In the genomic region with DNA sequence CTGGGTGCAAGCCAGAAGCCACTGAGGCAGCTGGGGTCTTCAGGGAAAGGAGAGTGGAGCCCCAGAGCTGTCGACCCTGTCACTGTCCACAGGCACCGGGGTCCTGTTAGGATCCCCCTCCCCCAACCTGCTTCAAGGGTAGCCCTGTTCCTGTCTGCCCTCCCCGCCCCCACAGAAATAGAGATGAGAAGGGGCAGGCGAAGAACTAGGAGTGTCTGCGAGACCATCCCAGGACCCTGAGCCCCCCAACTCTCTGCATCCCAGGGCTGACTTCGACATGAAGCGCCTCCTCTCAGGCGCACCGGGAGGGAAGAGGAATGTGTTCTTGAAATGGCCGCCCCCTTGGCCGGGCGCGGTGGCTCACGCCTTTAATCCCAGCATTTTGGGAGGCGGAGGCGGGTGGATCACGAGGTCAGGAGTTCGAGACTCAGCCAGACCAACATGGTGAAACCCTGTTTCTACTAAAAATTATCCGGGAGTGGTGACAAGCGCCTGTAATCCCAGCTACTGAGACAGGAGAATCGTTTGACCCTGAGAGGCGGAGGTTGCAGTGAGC, we compare ENCODE assay signal across 8 cellular contexts. TPM values are rescaled to one million over a fixed set of nuclear protein-coding genes. Genes with fewer than 3 reads are reported as not detected.
DNase-seq lines count a peak whose midpoint lies in the region; ATAC-seq and TF ChIP-seq lines count a peak whose summit lies in the region.

No MANE protein-coding gene starts in this region.

- peak overlapping the region; percentile 90 to 92 for H3K27ac ChIP-seq in prostate gland

- POLR2A ChIA-PET in activated CD4-positive, alpha-beta memory T cell treated with anti-CD3 and anti-CD28 coated beads for 36 hours (lab: Charles Lee): no interaction called here

- no peak overlapping the region for H3K27ac Mint-ChIP-seq in activated CD4-positive, alpha-beta memory T cell treated with anti-CD3 and anti-CD28 coated beads for 36 hours

- DNase-seq in GM06990 (ENCODE audit: extremely low read depth, insufficient read length): no peak
- DNase-seq in activated CD4-positive, alpha-beta memory T cell treated with anti-CD3 and anti-CD28 coated beads for 36 hours: no peak
- no peak for DNase-seq in Right ventricle myocardium superior
- DNase-seq in prostate gland (ENCODE audit: low spot score): no peak
- no peak for DNase-seq in COR-L47 (lab: John Stamatoyannopoulos, UW)
- DNase-seq in hippocampal formation (lab: John Stamatoyannopoulos, UW): no peak
- no peak for DNase-seq in NCI-H1092 treated with DMSO at 0.1 percent for 48 hours (lab: John Stamatoyannopoulos, UW)

- CTCF ChIA-PET in activated CD4-positive, alpha-beta memory T cell treated with anti-CD3 and anti-CD28 coated beads for 36 hours (lab: Charles Lee): interaction anchor here (1.4 kb wide), 1 partner anchor 98 kb away, joined by 3 read pairs; no protein-coding TSS in a partner anchor

- no peaks in the 10 kb centered on the region for H3K27me3 Mint-ChIP-seq in activated CD4-positive, alpha-beta memory T cell treated with anti-CD3 and anti-CD28 coated beads for 36 hours

- peaks cover 12% of the 10 kb centered on the region for H3K4me1 Mint-ChIP-seq in activated CD4-positive, alpha-beta memory T cell treated with anti-CD3 and anti-CD28 coated beads for 36 hours (ENCODE audit: low read depth)

- peaks cover 2% of the 10 kb centered on the region for H3K4me1 ChIP-seq in prostate gland (replicated peaks)

- no peaks in the 10 kb centered on the region for H3K9me3 Mint-ChIP-seq in activated CD4-positive, alpha-beta memory T cell treated with anti-CD3 and anti-CD28 coated beads for 36 hours

- TF ChIP-seq CTCF in GM06990 (IDR thresholded peaks at IDR 0.05; ENCODE audit: insufficient read depth, low read length, poor library complexity, severe bottlenecking) (no peak), prostate gland (IDR thresholded peaks at IDR 0.05) (no peak)

- H3K36me3 ChIP-seq in GM06990 (ENCODE audit: control insufficient read depth, insufficient read depth, low read length) (no peaks in the 10 kb centered on the region), prostate gland (no peaks in the 10 kb centered on the region)

- peaks cover 3% of the 10 kb centered on the region for H3K36me3 Mint-ChIP-seq in activated CD4-positive, alpha-beta memory T cell treated with anti-CD3 and anti-CD28 coated beads for 36 hours

- ATAC-seq in HG02759 (IDR thresholded peaks at IDR 0.05; ENCODE audit: unreplicated experiment) (peak; percentile 14), Right ventricle myocardium superior (ENCODE audit: poor library complexity) (peak; percentile 41)

- WGBS in prostate gland: 17% methylated on average over 22 of the region's 22 CpGs

- intact Hi-C loops in activated CD4-positive, alpha-beta memory T cell treated with anti-CD3 and anti-CD28 coated beads for 36 hours (cut with micrococcal nuclease): loop anchor here (1.0 kb wide), 1 partner anchor 36 kb away; no protein-coding TSS in a partner anchor
- intact Hi-C loops in Right ventricle myocardium superior (cut with DNase I): no loop called here
- intact Hi-C loops in prostate gland (cut with DNase I): no loop called here

- H3K27me3 ChIP-seq in GM06990 (replicated peaks; ENCODE audit: control insufficient read depth, insufficient read depth, low read length) (no peaks in the 10 kb centered on the region), prostate gland (replicated peaks; ENCODE audit: insufficient read depth) (no peaks in the 10 kb centered on the region)

- TF ChIP-seq POLR2A in prostate gland (IDR thresholded peaks at IDR 0.05): no peak

- no peaks in the 10 kb centered on the region for H3K9me3 ChIP-seq in prostate gland

- H3K4me3 ChIP-seq in GM06990 (replicated peaks; ENCODE audit: low read depth, low read length) (peak overlapping the region; percentile 80), prostate gland (peak overlapping the region; percentile 66 to 80)

- H3K4me3 Mint-ChIP-seq in activated CD4-positive, alpha-beta memory T cell treated with anti-CD3 and anti-CD28 coated beads for 36 hours: peak overlapping the region; percentile 72

RNA-seq across cellular contexts. Expression of gene ZNF70, which starts 0.6 kb away (rescaled TPM):
- total RNA-seq in activated CD4-positive, alpha-beta memory T cell treated with anti-CD3 and anti-CD28 coated beads for 36 hours: 1 to 10 TPM; 1.2 to 1.3 TPM
- total RNA-seq in Right ventricle myocardium superior (2.8 TPM), prostate gland (1 to 10 TPM; 5.2 to 8.1 TPM)

RNA-seq across cellular contexts. Expression of gene VPREB3, which starts 2.7 kb away (rescaled TPM):
- total RNA-seq in activated CD4-positive, alpha-beta memory T cell treated with anti-CD3 and anti-CD28 coated beads for 36 hours: not detected
- total RNA-seq in Right ventricle myocardium superior: 0.51 TPM
- total RNA-seq in prostate gland: not detected

RNA-seq across cellular contexts. Expression of gene C22orf15, which starts 11.3 kb away (rescaled TPM):
- total RNA-seq in activated CD4-positive, alpha-beta memory T cell treated with anti-CD3 and anti-CD28 coated beads for 36 hours: under 1 TPM; 0.31 to 0.90 TPM
- not detected for total RNA-seq in Right ventricle myocardium superior
- total RNA-seq in prostate gland: not detected

RNA-seq across cellular contexts. Expression of gene CHCHD10, which starts 16.3 kb away (rescaled TPM):
- total RNA-seq in activated CD4-positive, alpha-beta memory T cell treated with anti-CD3 and anti-CD28 coated beads for 36 hours: 100 to 1,000 TPM; 144 to 157 TPM
- 1,600 TPM for total RNA-seq in Right ventricle myocardium superior
- 10 to 100 TPM; 17.3 to 59.3 TPM for total RNA-seq in prostate gland

RNA-seq across cellular contexts. Expression of gene MMP11, which starts 21.1 kb away (rescaled TPM):
- 1 to 10 TPM in 1 of 2 experiments, under 1 TPM in 1; 0.70 to 1.0 TPM for total RNA-seq in activated CD4-positive, alpha-beta memory T cell treated with anti-CD3 and anti-CD28 coated beads for 36 hours
- total RNA-seq in Right ventricle myocardium superior (25.3 TPM), prostate gland (10 to 100 TPM in 1 of 2 donors, 1 to 10 TPM in 1; 6.3 to 26.6 TPM)
